Comparison of ENCODE assay signal across 24 cellular contexts in genomic region chr5:125011982-125012381, GRCh38.
DNase-seq lines count a peak whose midpoint lies in the region; ATAC-seq, FAIRE-seq and TF ChIP-seq lines count a peak whose summit lies in the region.
"Had no signal": no experiment of that assay in that cellular context is flagged by ENCODE, and none has a peak within 500 bp of the region (broad histone marks: within the 10 kb centered on the region; RNA-seq: fewer than 3 reads in every experiment).

No MANE protein-coding gene starts in this region.

- in situ Hi-C loops in K562 (cut with MboI): no loop called here
- in situ Hi-C loops in brain microvascular endothelial cell (cut with HindIII; ENCODE audit: low pct_ligation_motif_present, low sequenced_read_pairs): no loop called here

- no peaks in the 10 kb centered on the region for H4K20me1 ChIP-seq in K562 (replicated peaks; ENCODE audit: control insufficient read depth, insufficient read depth, low read length)

- 1% methylated on average over 4 of the region's 4 CpGs for WGBS in K562 (ENCODE audit: insufficient coverage, low coverage, missing lambda C conversion rate)

- POLR2A ChIA-PET in K562 (lab: Yijun Ruan, JAX): no interaction called here

- H3K27ac ChIP-seq in cardiac muscle cell (peak overlapping the region; percentile 64), left ventricle myocardium inferior (replicated peaks) (no peak overlapping the region), K562 (ENCODE audit: extremely low read depth, low read depth, low read length) (no peak overlapping the region), brain microvascular endothelial cell (no peak overlapping the region), lower lobe of right lung (no peak overlapping the region)
- H3K27ac ChIP-seq: C4-2B, gastroesophageal sphincter, prostate gland had no signal

- no peak overlapping the region for H3K4me3 Mint-ChIP-seq in stimulated activated naive B cell treated with anti-CD40 and anti-IgM and Interleukin-4, amounts not matched to agents 10 μg/mL and 1 μg/mL and 100 μg/mL, for 72 hours
- H3K4me3 Mint-ChIP-seq: activated naive CD4-positive, alpha-beta T cell treated with anti-CD3 and anti-CD28 coated beads, Interleukin-2, amount 50 U/mL, for 24 hours; activated T-helper 17 cell treated with anti-CD3 and anti-CD28 coated beads, Interleukin-2, amount 50 U/mL, for 72 hours; dendritic cell treated with granulocyte-macrophage colony-stimulating factor and Interleukin-4, amounts not matched to agents 40 ng/mL and 50 ng/mL, for 4 days; GM23338; HFFc6; WTC11 had no signal

- peaks cover 0 to 2% of the 10 kb centered on the region in 2 donors for H3K36me3 Mint-ChIP-seq in stimulated activated naive B cell treated with anti-CD40 and anti-IgM and Interleukin-4, amounts not matched to agents 10 μg/mL and 1 μg/mL and 100 μg/mL, for 72 hours
- H3K36me3 Mint-ChIP-seq: activated naive CD4-positive, alpha-beta T cell treated with anti-CD3 and anti-CD28 coated beads, Interleukin-2, amount 50 U/mL, for 24 hours; WTC11 had no signal

- no peak; a peak in 1 of 4 replicates for TF ChIP-seq RAD21 in K562 (CRISPR knock-in tag; conservative IDR thresholded peaks at IDR 0.05 in 1 of 2, IDR thresholded peaks at IDR 0.05 in 1 of 2)

- H3K9me1 ChIP-seq in K562 (ENCODE audit: control insufficient read depth, insufficient read depth, low read length): no peaks in the 10 kb centered on the region

- FAIRE-seq in K562 (lab: Jason Lieb, UNC): no peak
- FAIRE-seq: D721Med, small intestine had no signal

- intact Hi-C loops in left ventricle myocardium inferior (cut with micrococcal nuclease) (no loop called here), K562 (cut with micrococcal nuclease) (no loop called here), lower lobe of right lung (cut with DNase I) (no loop called here)

- TF ChIP-seq CTCF in cardiac muscle cell (IDR thresholded peaks at IDR 0.05; ENCODE audit: low read depth, low read length): no peak
- TF ChIP-seq CTCF in left ventricle myocardium inferior (IDR thresholded peaks at IDR 0.05; ENCODE audit: borderline replicate concordance): no peak
- TF ChIP-seq CTCF in K562 (IDR thresholded peaks at IDR 0.05 in 2 of 3, conservative IDR thresholded peaks at IDR 0.05 in 1 of 3; ENCODE audit: insufficient read depth in 2 of 3, low read depth in 1 of 3, low read length in 3 of 3): no peak
- TF ChIP-seq CTCF in brain microvascular endothelial cell (IDR thresholded peaks at IDR 0.05; ENCODE audit: low read depth, low read length, missing control alignments): no peak
- no peak for TF ChIP-seq CTCF in lower lobe of right lung (IDR thresholded peaks at IDR 0.05)

- TF ChIP-seq EP300 in K562 (IDR thresholded peaks at IDR 0.05; ENCODE audit: low read length): no peak

- CTCF ChIA-PET in K562 (lab: Yijun Ruan, JAX; ENCODE audit: low intra/inter-chr PET ratio): no interaction called here

- H2AFZ ChIP-seq in K562 (ENCODE audit: low read depth, low read length): no peak overlapping the region

- no TSS peak for BruUV-seq in K562 (replicated peaks; lab: Mats Ljungman, UMichigan)

- H3K4me3 ChIP-seq in cardiac muscle cell: no peak overlapping the region
- no peak overlapping the region for H3K4me3 ChIP-seq in left ventricle myocardium inferior
- no peak overlapping the region for H3K4me3 ChIP-seq in K562
- no peak overlapping the region for H3K4me3 ChIP-seq in brain microvascular endothelial cell (ENCODE audit: low read depth, low read length)
- H3K4me3 ChIP-seq in lower lobe of right lung: no peak overlapping the region
- H3K4me3 ChIP-seq: gastroesophageal sphincter, GM23338, prostate gland had no signal

- H3K4me1 Mint-ChIP-seq in stimulated activated naive B cell treated with anti-CD40 and anti-IgM and Interleukin-4, amounts not matched to agents 10 μg/mL and 1 μg/mL and 100 μg/mL, for 72 hours: peaks cover 20 to 45% of the 10 kb centered on the region in 2 donors
- H3K4me1 Mint-ChIP-seq: activated naive CD4-positive, alpha-beta T cell treated with anti-CD3 and anti-CD28 coated beads, Interleukin-2, amount 50 U/mL, for 24 hours; activated T-helper 17 cell treated with anti-CD3 and anti-CD28 coated beads, Interleukin-2, amount 50 U/mL, for 72 hours had no signal

- H3K9me3 ChIP-seq in cardiac muscle cell (ENCODE audit: low read depth) (no peaks in the 10 kb centered on the region), left ventricle myocardium inferior (replicated peaks) (no peaks in the 10 kb centered on the region), K562 (replicated peaks; ENCODE audit: control insufficient read depth, insufficient read depth, low read depth, low read length) (no peaks in the 10 kb centered on the region), lower lobe of right lung (no peaks in the 10 kb centered on the region)
- H3K9me3 ChIP-seq: gastroesophageal sphincter, prostate gland, SK-N-SH had no signal

- DNase-seq in cardiac muscle cell (ENCODE audit: low read depth in 1 of 2, low spot score in 1 of 2): peak in 1 of 2 donors; percentile 12
- no peak for DNase-seq in left ventricle myocardium inferior
- peak; percentile 56 for DNase-seq in NCI-H1436 treated with DMSO at 0.1 percent for 48 hours (lab: John Stamatoyannopoulos, UW)
- no peak for DNase-seq in K562 (ENCODE audit: extremely low read depth in 1 of 4, low spot score in 3 of 4)
- no peak for DNase-seq in stimulated activated naive B cell treated with anti-CD40 and anti-IgM and Interleukin-4, amounts not matched to agents 10 μg/mL and 1 μg/mL and 100 μg/mL, for 72 hours
- DNase-seq in hepatic stellate cell (ENCODE audit: low spot score): no peak
- DNase-seq in brain microvascular endothelial cell: no peak
- no peak for DNase-seq in lower lobe of right lung
- DNase-seq: anterior cingulate cortex; central memory CD4-positive, alpha-beta T cell; HFFc6; NCI-H2107; SK-N-SH; stimulated activated CD4-positive, alpha-beta T cell treated with anti-CD3 and anti-CD28 coated beads, Interleukin-2, amount 100 ng/mL, for 24 hours had no signal

- H3K9ac ChIP-seq in K562 (ENCODE audit: insufficient read depth in 1 of 2, low read depth in 2 of 2, low read length in 2 of 2): no peak overlapping the region
- H3K9ac ChIP-seq: SK-N-SH had no signal

- no peaks in the 10 kb centered on the region for H3K27me3 ChIP-seq in cardiac muscle cell
- no peaks in the 10 kb centered on the region for H3K27me3 ChIP-seq in left ventricle myocardium inferior (ENCODE audit: low read depth)
- no peaks in the 10 kb centered on the region for H3K27me3 ChIP-seq in K562 (ENCODE audit: control insufficient read depth in 2 of 2, insufficient read depth in 2 of 2, low read length in 2 of 2)
- no peaks in the 10 kb centered on the region for H3K27me3 ChIP-seq in brain microvascular endothelial cell (replicated peaks)
- no peaks in the 10 kb centered on the region for H3K27me3 ChIP-seq in lower lobe of right lung (ENCODE audit: low read depth)
- H3K27me3 ChIP-seq: gastroesophageal sphincter had no signal

- H3K4me2 ChIP-seq in K562 (ENCODE audit: insufficient read depth, low read length): no peak overlapping the region
- H3K4me2 ChIP-seq: GM23338, SK-N-SH had no signal

- H3K36me3 ChIP-seq in cardiac muscle cell (no peaks in the 10 kb centered on the region), left ventricle myocardium inferior (no peaks in the 10 kb centered on the region), K562 (ENCODE audit: control insufficient read depth, insufficient read depth, low read length) (no peaks in the 10 kb centered on the region), brain microvascular endothelial cell (replicated peaks) (no peaks in the 10 kb centered on the region), lower lobe of right lung (no peaks in the 10 kb centered on the region)
- H3K36me3 ChIP-seq: gastroesophageal sphincter, prostate gland had no signal

- H3K79me2 ChIP-seq in K562 (ENCODE audit: control insufficient read depth, insufficient read depth, low read length): no peaks in the 10 kb centered on the region

- peaks cover 0 to 5% of the 10 kb centered on the region in 2 donors for H3K9me3 Mint-ChIP-seq in stimulated activated naive B cell treated with anti-CD40 and anti-IgM and Interleukin-4, amounts not matched to agents 10 μg/mL and 1 μg/mL and 100 μg/mL, for 72 hours
- H3K9me3 Mint-ChIP-seq: activated naive CD4-positive, alpha-beta T cell treated with anti-CD3 and anti-CD28 coated beads, Interleukin-2, amount 50 U/mL, for 24 hours; activated T-helper 17 cell treated with anti-CD3 and anti-CD28 coated beads, Interleukin-2, amount 50 U/mL, for 72 hours; dendritic cell treated with granulocyte-macrophage colony-stimulating factor and Interleukin-4, amounts not matched to agents 40 ng/mL and 50 ng/mL, for 4 days; GM23338; HFFc6; WTC11 had no signal

- H3K4me1 ChIP-seq in cardiac muscle cell (ENCODE audit: low read depth): peaks cover 43% of the 10 kb centered on the region
- peaks cover 13% of the 10 kb centered on the region for H3K4me1 ChIP-seq in left ventricle myocardium inferior
- no peaks in the 10 kb centered on the region for H3K4me1 ChIP-seq in K562 (replicated peaks in 1 of 2; ENCODE audit: control insufficient read depth in 2 of 2, insufficient read depth in 2 of 2, low read length in 2 of 2)
- H3K4me1 ChIP-seq in lower lobe of right lung: no peaks in the 10 kb centered on the region
- H3K4me1 ChIP-seq: gastroesophageal sphincter, prostate gland had no signal

- H3K27ac Mint-ChIP-seq in stimulated activated naive B cell treated with anti-CD40 and anti-IgM and Interleukin-4, amounts not matched to agents 10 μg/mL and 1 μg/mL and 100 μg/mL, for 72 hours: no peak overlapping the region
- H3K27ac Mint-ChIP-seq: activated naive CD4-positive, alpha-beta T cell treated with anti-CD3 and anti-CD28 coated beads, Interleukin-2, amount 50 U/mL, for 24 hours; activated T-helper 17 cell treated with anti-CD3 and anti-CD28 coated beads, Interleukin-2, amount 50 U/mL, for 72 hours; dendritic cell treated with granulocyte-macrophage colony-stimulating factor and Interleukin-4, amounts not matched to agents 40 ng/mL and 50 ng/mL, for 4 days; GM23338; HFFc6; WTC11 had no signal

- no peaks in the 10 kb centered on the region for H3K27me3 Mint-ChIP-seq in stimulated activated naive B cell treated with anti-CD40 and anti-IgM and Interleukin-4, amounts not matched to agents 10 μg/mL and 1 μg/mL and 100 μg/mL, for 72 hours
- H3K27me3 Mint-ChIP-seq: activated naive CD4-positive, alpha-beta T cell treated with anti-CD3 and anti-CD28 coated beads, Interleukin-2, amount 50 U/mL, for 24 hours; activated T-helper 17 cell treated with anti-CD3 and anti-CD28 coated beads, Interleukin-2, amount 50 U/mL, for 72 hours had no signal

- ATAC-seq in K562 (no peak), lower lobe of right lung (no peak)
- ATAC-seq in stimulated activated naive B cell treated with anti-CD40 and anti-IgM and Interleukin-4, amounts not matched to agents 10 μg/mL and 1 μg/mL and 100 μg/mL, for 72 hours (replicated peaks): peak; percentile 49 to 70
- ATAC-seq: activated T-helper 17 cell treated with anti-CD3 and anti-CD28 coated beads, Interleukin-2, amount 50 U/mL, for 72 hours; gastroesophageal sphincter; GM23338; WTC11 had no signal

- no peak for TF ChIP-seq POLR2A in K562 (conservative IDR thresholded peaks at IDR 0.05)

Comparison
In these comparisons a context has a peak if more than half of its experiments do, and no peak if none do; other contexts are left out.
1. ATAC-seq: peak in stimulated activated naive B cell treated with anti-CD40 and anti-IgM and Interleukin-4, amounts not matched to agents 10 μg/mL and 1 μg/mL and 100 μg/mL, for 72 hours (2 of 2); none in K562 (single experiment) and lower lobe of right lung (0 of 2).